In the genomic region with DNA sequence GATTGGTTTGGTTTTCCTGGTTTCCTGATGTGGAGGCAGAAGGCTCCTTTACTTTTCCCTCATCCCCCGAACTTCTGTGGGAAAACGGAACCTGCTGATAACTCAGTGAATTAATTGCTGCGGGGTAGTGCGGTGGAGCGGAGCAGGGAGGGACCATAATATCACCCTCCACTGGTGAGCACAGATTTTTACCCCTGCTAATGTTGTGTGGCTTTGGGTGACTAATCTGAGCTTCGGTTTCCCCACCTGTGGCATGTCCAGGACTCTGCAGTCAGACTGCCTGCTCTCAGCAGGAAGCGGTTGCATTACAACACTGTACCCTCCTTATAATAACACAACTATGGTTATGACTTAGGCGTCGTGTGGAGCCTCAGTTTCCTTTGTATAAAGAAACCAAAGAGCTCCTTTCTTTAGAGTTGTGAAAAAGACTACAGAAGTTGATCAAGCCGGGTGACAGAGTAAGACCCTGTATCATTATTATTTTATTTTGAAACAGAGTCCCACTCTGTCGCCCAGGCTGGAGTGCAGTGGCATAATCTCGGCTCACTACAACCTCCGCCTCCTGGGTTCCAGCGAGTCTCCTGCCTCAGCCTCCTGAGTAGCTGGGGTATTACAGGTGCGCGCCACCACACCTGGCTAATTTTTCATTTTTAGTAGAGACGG, we compare ENCODE assay signal across 1 cellular context.
A peak's percentile ranks its signal among the peaks of the same experiment; 100 is the strongest.
TF ChIP-seq lines count a peak whose summit lies in the region.

No MANE protein-coding gene starts in this region.

TF ChIP-seq in A549, 52 proteins besides CTCF, POLR2A, EP300 and RAD21 (continued from another document):
- TF ChIP-seq, protein P1, sequence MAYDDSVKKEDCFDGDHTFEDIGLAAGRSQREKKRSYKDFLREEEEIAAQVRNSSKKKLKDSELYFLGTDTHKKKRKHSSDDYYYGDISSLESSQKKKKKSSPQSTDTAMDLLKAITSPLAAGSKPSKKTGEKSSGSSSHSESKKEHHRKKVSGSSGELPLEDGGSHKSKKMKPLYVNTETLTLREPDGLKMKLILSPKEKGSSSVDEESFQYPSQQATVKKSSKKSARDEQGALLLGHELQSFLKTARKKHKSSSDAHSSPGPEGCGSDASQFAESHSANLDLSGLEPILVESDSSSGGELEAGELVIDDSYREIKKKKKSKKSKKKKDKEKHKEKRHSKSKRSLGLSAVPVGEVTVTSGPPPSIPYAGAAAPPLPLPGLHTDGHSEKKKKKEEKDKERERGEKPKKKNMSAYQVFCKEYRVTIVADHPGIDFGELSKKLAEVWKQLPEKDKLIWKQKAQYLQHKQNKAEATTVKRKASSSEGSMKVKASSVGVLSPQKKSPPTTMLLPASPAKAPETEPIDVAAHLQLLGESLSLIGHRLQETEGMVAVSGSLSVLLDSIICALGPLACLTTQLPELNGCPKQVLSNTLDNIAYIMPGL (CRISPR knock-in tag; IDR thresholded peaks at IDR 0.05; ENCODE audit: borderline replicate concordance), result 0 out of 2 replicates have a peak, but pooled peaks have one; percentile 64
- peak; percentile 77 for TF ChIP-seq HOXB5 (CRISPR knock-in tag; IDR thresholded peaks at IDR 0.05)
- TF ChIP-seq KDM1A (IDR thresholded peaks at IDR 0.05; ENCODE audit: low read depth), result no peak
